ENCODE assay signal across 36 cellular contexts in genomic region chr3:45803252-45803935, GRCh38. TPM values are rescaled to one million over a fixed set of nuclear protein-coding genes. Genes with fewer than 3 reads are reported as not detected.
"Had no signal": no experiment of that assay in that cellular context is flagged by ENCODE, and none has a peak within 500 bp of the region (broad histone marks: within the 10 kb centered on the region; RNA-seq: fewer than 3 reads in every experiment).

No MANE protein-coding gene starts in this region.

- DNase-seq: activated B cell treated with CpG ODN at 0.5 μM for 24 hours; activated CD4-positive, alpha-beta memory T cell treated with anti-CD3 and anti-CD28 coated beads for 36 hours; activated CD4-positive, alpha-beta T cell treated with anti-CD3 and anti-CD28 coated beads for 4 hours; activated CD4-positive, alpha-beta T cell treated with anti-CD3 and anti-CD28 coated beads, Interleukin-2, amount 50 U/mL, for 1 hour; activated CD4-positive, CD25-positive, alpha-beta regulatory T cell treated with anti-CD3 and anti-CD28 coated beads, Interleukin-2, amount 50 U/mL, for 72 hours; activated CD8-positive, alpha-beta memory T cell treated with anti-CD3 and anti-CD28 coated beads, Interleukin-2, amount 50 U/mL, for 4 hours; activated effector memory CD4-positive, alpha-beta T cell treated with Interleukin-2 at 50 U/mL for 16 hours; activated naive CD4-positive, alpha-beta T cell treated with anti-CD3 and anti-CD28 coated beads, Interleukin-2, amount 10 ng/mL, durations not matched to agents 7 days and 5 days; activated naive CD8-positive, alpha-beta T cell treated with anti-CD3 and anti-CD28 coated beads, Interleukin-2, amount 50 U/mL, for 24 hours; activated T-cell treated with anti-CD3 and anti-CD28 coated beads for 4 hours; activated T-cell treated with anti-CD3 and anti-CD28 coated beads, Interleukin-2, amount 50 U/mL, for 48 hours; cerebellar nuclear complex; Kasumi-1; MG63; NCI-H1048; NCI-H1105 treated with DMSO at 0.1 percent for 48 hours; NCI-H1436; NCI-H1694; NCI-H1930; NCI-H2081 treated with DMSO at 0.1 percent for 48 hours; NCI-H2171; NCI-H510A; NCI-H526; NCI-H748 treated with DMSO at 0.1 percent for 48 hours; NK-92 treated with Interleukin-12 subunit alpha and Interleukin-12 subunit beta, amount 100 ng/mL, for 24 hours; PC-9; SHP77 treated with DMSO at 0.1 percent for 48 hours; SK-N-SH; T-cell; T-helper 2 cell; T-helper 9 cell had no signal

- H3K36me3 ChIP-seq: MG63, SJSA1 had no signal

- H3K36me3 Mint-ChIP-seq: activated CD4-positive, alpha-beta memory T cell treated with anti-CD3 and anti-CD28 coated beads for 36 hours; activated naive CD4-positive, alpha-beta T cell treated with anti-CD3 and anti-CD28 coated beads, Interleukin-2, amount 10 ng/mL, durations not matched to agents 7 days and 5 days; activated naive CD8-positive, alpha-beta T cell; T-cell had no signal

- H3K4me3 ChIP-seq: MG63, PC-9, SJSA1 had no signal

- H3K9me3 ChIP-seq: MG63, SJSA1, SK-N-SH had no signal

- H3K4me3 Mint-ChIP-seq: activated B cell treated with CpG ODN at 0.5 μM for 24 hours; activated CD4-positive, alpha-beta memory T cell treated with anti-CD3 and anti-CD28 coated beads for 36 hours; activated naive CD4-positive, alpha-beta T cell treated with anti-CD3 and anti-CD28 coated beads, Interleukin-2, amount 10 ng/mL, durations not matched to agents 7 days and 5 days; activated naive CD8-positive, alpha-beta T cell; activated naive CD8-positive, alpha-beta T cell treated with anti-CD3 and anti-CD28 coated beads, Interleukin-2, amount 50 U/mL, for 24 hours; brain; T-cell had no signal

- H3K4me1 Mint-ChIP-seq: activated B cell treated with CpG ODN at 0.5 μM for 24 hours had no signal

- H3K27ac ChIP-seq: PC-9, SJSA1, VCaP had no signal

- H3K9me3 Mint-ChIP-seq: activated B cell treated with CpG ODN at 0.5 μM for 24 hours; activated CD4-positive, alpha-beta memory T cell treated with anti-CD3 and anti-CD28 coated beads for 36 hours; activated naive CD4-positive, alpha-beta T cell treated with anti-CD3 and anti-CD28 coated beads, Interleukin-2, amount 10 ng/mL, durations not matched to agents 7 days and 5 days; activated naive CD8-positive, alpha-beta T cell treated with anti-CD3 and anti-CD28 coated beads, Interleukin-2, amount 50 U/mL, for 24 hours; T-cell had no signal

- H3K27ac Mint-ChIP-seq: activated B cell treated with CpG ODN at 0.5 μM for 24 hours; activated CD4-positive, alpha-beta memory T cell treated with anti-CD3 and anti-CD28 coated beads for 36 hours; activated naive CD4-positive, alpha-beta T cell treated with anti-CD3 and anti-CD28 coated beads, Interleukin-2, amount 10 ng/mL, durations not matched to agents 7 days and 5 days; activated naive CD8-positive, alpha-beta T cell; activated naive CD8-positive, alpha-beta T cell treated with anti-CD3 and anti-CD28 coated beads, Interleukin-2, amount 50 U/mL, for 24 hours; brain; T-cell had no signal

- H3K4me1 ChIP-seq: SJSA1 had no signal

- ATAC-seq: activated naive CD8-positive, alpha-beta T cell treated with anti-CD3 and anti-CD28 coated beads, Interleukin-2, amount 50 U/mL, for 24 hours; T-cell had no signal

- H3K27me3 ChIP-seq: MG63 had no signal

RNA-seq across cellular contexts. Expression of gene SLC6A20, which starts 7.1 kb away (rescaled TPM):
- total RNA-seq: activated B cell treated with CpG ODN at 0.5 μM for 24 hours; activated CD4-positive, alpha-beta memory T cell treated with anti-CD3 and anti-CD28 coated beads for 36 hours; bronchial epithelial cell; PC-9 had no signal
